In the genomic region with DNA sequence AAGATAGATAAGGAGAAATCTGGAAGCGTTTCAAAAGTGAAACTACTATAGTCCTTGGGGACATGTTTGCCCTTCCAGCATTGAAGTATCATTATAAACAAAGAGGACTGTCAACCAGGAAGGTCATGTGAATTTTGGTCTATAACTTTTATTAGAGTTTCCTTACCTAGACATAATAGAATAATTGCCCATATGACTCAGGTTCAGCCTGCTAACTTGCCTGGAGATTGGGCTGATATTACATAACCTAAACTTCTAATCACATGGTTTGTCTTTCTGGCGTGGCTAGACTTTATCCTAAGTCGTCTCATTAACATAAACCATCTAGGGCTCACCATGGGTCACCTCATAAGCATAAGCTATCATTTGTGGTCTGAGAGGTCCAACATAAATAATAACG, we compare ENCODE assay signal across 19 cellular contexts.
"Had no signal": no experiment of that assay in that cellular context is flagged by ENCODE, and none has a peak within 500 bp of the region (broad histone marks: within the 10 kb centered on the region; RNA-seq: fewer than 3 reads in every experiment).

No MANE protein-coding gene starts in this region.

- H3K9me3 ChIP-seq: ascending aorta, colonic mucosa, gastrocnemius medialis, left lung, right lobe of liver had no signal

- H3K4me3 Mint-ChIP-seq: activated naive CD8-positive, alpha-beta T cell treated with anti-CD3 and anti-CD28 coated beads, Interleukin-2, amount 10 ng/mL, durations not matched to agents 7 days and 5 days; natural killer cell; stimulated activated memory B cell treated with anti-CD40 and anti-IgM and Interleukin-4, amounts not matched to agents 10 μg/mL and 1 μg/mL and 100 μg/mL, for 72 hours had no signal

- H3K27ac Mint-ChIP-seq: activated naive CD8-positive, alpha-beta T cell treated with anti-CD3 and anti-CD28 coated beads, Interleukin-2, amount 10 ng/mL, durations not matched to agents 7 days and 5 days; natural killer cell; progenitor cell of endocrine pancreas; stimulated activated memory B cell treated with anti-CD40 and anti-IgM and Interleukin-4, amounts not matched to agents 10 μg/mL and 1 μg/mL and 100 μg/mL, for 72 hours had no signal

- H3K36me3 Mint-ChIP-seq: activated naive CD8-positive, alpha-beta T cell treated with anti-CD3 and anti-CD28 coated beads, Interleukin-2, amount 10 ng/mL, durations not matched to agents 7 days and 5 days; stimulated activated memory B cell treated with anti-CD40 and anti-IgM and Interleukin-4, amounts not matched to agents 10 μg/mL and 1 μg/mL and 100 μg/mL, for 72 hours had no signal

- H3K27me3 Mint-ChIP-seq: activated naive CD8-positive, alpha-beta T cell treated with anti-CD3 and anti-CD28 coated beads, Interleukin-2, amount 10 ng/mL, durations not matched to agents 7 days and 5 days; progenitor cell of endocrine pancreas; stimulated activated memory B cell treated with anti-CD40 and anti-IgM and Interleukin-4, amounts not matched to agents 10 μg/mL and 1 μg/mL and 100 μg/mL, for 72 hours had no signal

- H3K4me1 ChIP-seq: ascending aorta, colonic mucosa, gastrocnemius medialis, heart right ventricle, left lung, right lobe of liver, tibial nerve had no signal

- H3K27me3 ChIP-seq: ascending aorta, colonic mucosa, gastrocnemius medialis, heart right ventricle, left lung, right lobe of liver, tibial nerve had no signal

- ATAC-seq: gastrocnemius medialis; heart right ventricle; left lung; natural killer cell; right lobe of liver; stimulated activated memory B cell treated with anti-CD40 and anti-IgM and Interleukin-4, amounts not matched to agents 10 μg/mL and 1 μg/mL and 100 μg/mL, for 72 hours had no signal

- H3K36me3 ChIP-seq: ascending aorta, colonic mucosa, gastrocnemius medialis, heart right ventricle, left lung, right lobe of liver, tibial nerve had no signal

- FAIRE-seq: endothelial cell of umbilical vein had no signal

- DNase-seq: activated CD4-positive, alpha-beta T cell treated with anti-CD3 and anti-CD28 coated beads, Interleukin-2, amount 50 U/mL, for 48 hours; activated CD4-positive, CD25-positive, alpha-beta regulatory T cell treated with anti-CD3 and anti-CD28 coated beads, Interleukin-2, amount 50 U/mL, for 72 hours; activated gamma-delta T cell; activated naive CD8-positive, alpha-beta T cell treated with anti-CD3 and anti-CD28 coated beads, Interleukin-2, amount 10 ng/mL, durations not matched to agents 7 days and 5 days; activated T-cell treated with anti-CD3 and anti-CD28 coated beads, Interleukin-2, amount 50 U/mL, for 48 hours; colonic mucosa; gastrocnemius medialis; heart right ventricle; islet precursor cell; left lung; natural killer cell; occipital lobe; right lobe of liver; stimulated activated CD4-positive, alpha-beta T cell treated with anti-CD3 and anti-CD28 coated beads, Interleukin-1b, Interleukin-23, amount 100 ng/mL, for 48 hours had no signal

- H3K4me3 ChIP-seq: ascending aorta, colonic mucosa, gastrocnemius medialis, heart right ventricle, left lung, right lobe of liver, tibial nerve had no signal

- H3K27ac ChIP-seq: ascending aorta, colonic mucosa, gastrocnemius medialis, heart right ventricle, left lung, right lobe of liver, tibial nerve had no signal

- H3K9me3 Mint-ChIP-seq: activated naive CD8-positive, alpha-beta T cell treated with anti-CD3 and anti-CD28 coated beads, Interleukin-2, amount 10 ng/mL, durations not matched to agents 7 days and 5 days; stimulated activated memory B cell treated with anti-CD40 and anti-IgM and Interleukin-4, amounts not matched to agents 10 μg/mL and 1 μg/mL and 100 μg/mL, for 72 hours had no signal

- H3K4me1 Mint-ChIP-seq: activated naive CD8-positive, alpha-beta T cell treated with anti-CD3 and anti-CD28 coated beads, Interleukin-2, amount 10 ng/mL, durations not matched to agents 7 days and 5 days; natural killer cell; stimulated activated memory B cell treated with anti-CD40 and anti-IgM and Interleukin-4, amounts not matched to agents 10 μg/mL and 1 μg/mL and 100 μg/mL, for 72 hours had no signal
